ENCODE assay signal across 8 cellular contexts in genomic region chr17:46259845-46260661, GRCh38. TPM values are rescaled to one million over a fixed set of nuclear protein-coding genes. Genes with fewer than 3 reads are reported as not detected.
DNase-seq lines count a peak whose midpoint lies in the region; FAIRE-seq and TF ChIP-seq lines count a peak whose summit lies in the region.
"Not testable (repeated sequence)": the region's sequence is repeated elsewhere in the genome, so short reads cannot be mapped to it uniquely, and the experiment has no call there.

No MANE protein-coding gene starts in this region.

- not testable (repeated sequence) for H3K4me1 ChIP-seq in kidney (ENCODE audit: control insufficient read depth in 1 of 2, insufficient read depth in 1 of 2, low read depth in 1 of 2, low read length in 2 of 2); transverse colon
- H3K4me1 ChIP-seq in osteoblast (ENCODE audit: insufficient read depth, low read length): peaks cover 11% of the 10 kb centered on the region

- DNase-seq in EL (peak; percentile 56), SHP77 treated with DMSO at 0.1 percent for 48 hours (lab: John Stamatoyannopoulos, UW) (peak; percentile 77), erythroblast (lab: John Stamatoyannopoulos, UW) (peak; percentile 32 to 36), transverse colon (peak; percentile 19)
- DNase-seq in kidney; osteoblast (ENCODE audit: insufficient read length, low spot score, missing footprints): not testable (repeated sequence)

- not testable (repeated sequence) for H3K9me3 Mint-ChIP-seq in activated naive CD8-positive, alpha-beta T cell (ENCODE audit: low read depth)

- not testable (repeated sequence) for H3K9me3 ChIP-seq in kidney (ENCODE audit: control insufficient read depth in 1 of 2, low read length in 2 of 2); osteoblast (ENCODE audit: low read depth, low read length); transverse colon

- TF ChIP-seq EP300 in Ishikawa (IDR thresholded peaks at IDR 0.05; ENCODE audit: borderline replicate concordance); transverse colon (IDR thresholded peaks at IDR 0.05; ENCODE audit: low read depth): not testable (repeated sequence)

- H3K79me2 ChIP-seq in osteoblast (ENCODE audit: insufficient read depth, low read length): not testable (repeated sequence)

- H3K27ac Mint-ChIP-seq in activated naive CD8-positive, alpha-beta T cell: peak overlapping the region; percentile 46

- H3K9ac ChIP-seq in kidney (ENCODE audit: low read length in 2 of 2): not testable (repeated sequence)

- not testable (repeated sequence) for H3K36me3 ChIP-seq in kidney (ENCODE audit: control insufficient read depth in 1 of 2, insufficient read depth in 2 of 2, low read length in 2 of 2); osteoblast (ENCODE audit: insufficient read depth, low read length); transverse colon

- peaks cover 14% of the 10 kb centered on the region for H3K4me1 Mint-ChIP-seq in activated naive CD8-positive, alpha-beta T cell (ENCODE audit: low read depth)

- intact Hi-C loops in kidney (cut with DNase I); transverse colon (cut with DNase I; ENCODE audit: low total_unique reads): not testable (repeated sequence)

- H3K27ac ChIP-seq in kidney (ENCODE audit: low read depth in 2 of 2, low read length in 2 of 2); osteoblast (ENCODE audit: low read depth, low read length); transverse colon: not testable (repeated sequence)

- in situ Hi-C loops in transverse colon (cut with MboI; ENCODE audit: low pct_ligation_motif_present in 1 of 4, low pct_unique_long_range_greater_than_20kb in 1 of 4, low sequenced_read_pairs in 3 of 4): loop anchor here in 3 of 4 donors (25.0 kb wide), 1 partner anchor 673 kb away; no protein-coding TSS in a partner anchor

- peak overlapping the region; percentile 38 to 46 for H3K4me3 ChIP-seq in kidney (ENCODE audit: low read length in 2 of 2)
- peak overlapping the region; percentile 61 for H3K4me3 ChIP-seq in osteoblast (ENCODE audit: insufficient read depth, low read length)
- peak overlapping the region in 3 of 4 donors; percentile 22 to 52 (median 33) for H3K4me3 ChIP-seq in transverse colon

- H3K36me3 Mint-ChIP-seq in activated naive CD8-positive, alpha-beta T cell: not testable (repeated sequence)

- H3K27me3 Mint-ChIP-seq in activated naive CD8-positive, alpha-beta T cell: not testable (repeated sequence)

- not testable (repeated sequence) for TF ChIP-seq RAD21 in Ishikawa (IDR thresholded peaks at IDR 0.05; ENCODE audit: low read depth)

- H3K27me3 ChIP-seq in osteoblast (ENCODE audit: insufficient read depth, low read length); transverse colon: not testable (repeated sequence)

- H3K4me2 ChIP-seq in osteoblast (ENCODE audit: insufficient read depth, low read length): peak overlapping the region; percentile 74

- H2AFZ ChIP-seq in osteoblast (ENCODE audit: low read length): peak overlapping the region; percentile 65

- not testable (repeated sequence) for TF ChIP-seq POLR2A in erythroblast (IDR thresholded peaks at IDR 0.05; ENCODE audit: low read length); transverse colon (IDR thresholded peaks at IDR 0.05)

- TF ChIP-seq CTCF in kidney (IDR thresholded peaks at IDR 0.05; ENCODE audit: borderline replicate concordance, extremely low read depth, insufficient read depth) (peak; percentile 31), osteoblast (IDR thresholded peaks at IDR 0.05; ENCODE audit: extremely low read depth, low read depth, low read length) (peak; percentile 8), transverse colon (IDR thresholded peaks at IDR 0.05) (peak in 1 of 5 experiments; percentile 8)

- 0 to 7% methylated on average over 1 to 15 of the region's 62 CpGs for WGBS in transverse colon (ENCODE audit: low coverage in 1 of 2), 2 donors

- FAIRE-seq in kidney (lab: Jason Lieb, UNC): not testable (repeated sequence)

- peak overlapping the region; percentile 83 for H3K4me3 Mint-ChIP-seq in activated naive CD8-positive, alpha-beta T cell

- not testable (repeated sequence) for H4K20me1 ChIP-seq in osteoblast (ENCODE audit: insufficient read depth, low read length)

TF ChIP-seq in Ishikawa, 13 proteins besides CTCF, POLR2A, EP300 and RAD21:
- 0 out of 2 replicates have a peak, but pooled peaks have one; percentile 11 for TF ChIP-seq YY1 (IDR thresholded peaks at IDR 0.05; ENCODE audit: low read depth)

RNA-seq across cellular contexts. Expression of gene LRRC37A, which starts 34.9 kb away (rescaled TPM):
- total RNA-seq in kidney (3.1 TPM), osteoblast (2.4 and 6.2 TPM in 2 replicates), transverse colon (1 to 10 TPM; 1.1 to 7.0 (median 2.5) TPM)
- polyA plus RNA-seq in kidney (ENCODE audit: insufficient read depth, low read depth, low replicate concordance): 0.52 TPM
